In the genomic region with DNA sequence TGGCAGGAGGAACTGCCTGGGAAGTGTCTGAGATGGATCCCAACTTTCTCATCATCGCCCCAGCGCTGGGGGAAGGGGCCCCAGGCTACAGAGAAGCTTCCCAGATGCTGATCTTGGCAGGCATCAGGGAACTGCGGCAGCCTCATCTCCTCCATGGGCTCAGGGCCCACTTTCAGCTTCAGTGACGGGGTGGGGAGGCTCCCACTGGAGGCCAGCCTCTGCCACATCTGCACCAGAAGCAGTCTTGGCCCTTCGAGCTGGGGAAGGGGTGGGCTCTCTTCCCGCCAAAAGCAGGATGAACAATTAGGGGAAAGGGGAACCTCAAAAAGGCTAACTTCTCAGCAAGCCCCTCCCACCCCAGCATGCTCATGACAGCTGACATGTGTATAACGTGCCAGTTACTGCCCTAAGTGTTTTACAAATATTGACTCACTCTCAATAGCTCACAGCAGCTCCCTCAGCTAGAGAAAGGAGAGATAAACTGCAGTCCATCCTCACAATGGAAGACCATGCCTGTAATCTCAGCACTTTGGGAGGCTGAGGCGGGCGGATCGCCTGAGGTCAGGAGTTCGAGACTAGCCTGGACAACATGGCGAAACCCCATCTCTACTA, we compare ENCODE assay signal across 9 cellular contexts. TPM values are rescaled to one million over a fixed set of nuclear protein-coding genes. Genes with fewer than 3 reads are reported as not detected.
DNase-seq lines count a peak whose midpoint lies in the region; ATAC-seq and TF ChIP-seq lines count a peak whose summit lies in the region.
"Had no signal": no experiment of that assay in that cellular context is flagged by ENCODE, and none has a peak within 500 bp of the region (broad histone marks: within the 10 kb centered on the region; RNA-seq: fewer than 3 reads in every experiment).

No MANE protein-coding gene starts in this region.

- no peaks in the 10 kb centered on the region for H3K36me3 ChIP-seq in GM06990 (ENCODE audit: control insufficient read depth, insufficient read depth, low read length)

- ATAC-seq in sciatic nerve (peak; percentile 72), GM21717 (IDR thresholded peaks at IDR 0.05; ENCODE audit: unreplicated experiment) (no peak), HG03439 (IDR thresholded peaks at IDR 0.05; ENCODE audit: unreplicated experiment) (no peak)

- H3K4me3 ChIP-seq in GM06990 (replicated peaks; ENCODE audit: low read depth, low read length) = no peak overlapping the region

- no peaks in the 10 kb centered on the region for H3K27me3 ChIP-seq in GM06990 (replicated peaks; ENCODE audit: control insufficient read depth, insufficient read depth, low read length)

- TF ChIP-seq CTCF in GM06990 (IDR thresholded peaks at IDR 0.05; ENCODE audit: insufficient read depth, low read length, poor library complexity, severe bottlenecking) = no peak

- DNase-seq in GM06990 (ENCODE audit: extremely low read depth, insufficient read length) (peak; percentile 59), NCI-H446 (lab: John Stamatoyannopoulos, UW) (peak; percentile 60 to 93), fibroblast of gingiva (ENCODE audit: low read depth) (peak; percentile 60), sciatic nerve (ENCODE audit: low spot score) (no peak), Ammon's horn (ENCODE audit: low spot score) (no peak)
- DNase-seq in activated CD4-positive, CD25-positive, alpha-beta regulatory T cell treated with anti-CD3 and anti-CD28 coated beads, Interleukin-2, amount 50 U/mL, for 72 hours = no peak
- DNase-seq: RPMI8226 had no signal

- intact Hi-C loops in sciatic nerve (cut with DNase I) = no loop called here

RNA-seq across cellular contexts. Expression of a gene that starts 7.1 kb away (rescaled TPM):
- 15.9 TPM for total RNA-seq in sciatic nerve

RNA-seq across cellular contexts. Expression of a gene that starts 13.7 kb away (rescaled TPM):
- 29.3 TPM for total RNA-seq in sciatic nerve

RNA-seq across cellular contexts. Expression of a gene that starts 32.6 kb away (rescaled TPM):
- 30.7 TPM for total RNA-seq in sciatic nerve

RNA-seq across cellular contexts. Expression of a gene that starts 43.5 kb away (rescaled TPM):
- total RNA-seq in sciatic nerve = 70.8 TPM

RNA-seq across cellular contexts. Expression of a gene that starts 48.5 kb away (rescaled TPM):
- total RNA-seq in sciatic nerve = not detected

Comparison
In these comparisons a context has a peak if more than half of its experiments do, and no peak if none do; other contexts are left out.
1. DNase-seq: peak in GM06990 (single experiment), NCI-H446 (2 of 2) and fibroblast of gingiva (single experiment); none in sciatic nerve (single experiment), activated CD4-positive, CD25-positive, alpha-beta regulatory T cell treated with anti-CD3 and anti-CD28 coated beads, Interleukin-2, amount 50 U/mL, for 72 hours (single experiment) and Ammon's horn (single experiment).